ENCODE assay signal across 12 cellular contexts in genomic region chr3:177484926-177485325, GRCh38.
DNase-seq lines count a peak whose midpoint lies in the region; TF ChIP-seq lines count a peak whose summit lies in the region.
"Had no signal": no experiment of that assay in that cellular context is flagged by ENCODE, and none has a peak within 500 bp of the region (broad histone marks: within the 10 kb centered on the region; RNA-seq: fewer than 3 reads in every experiment).

No MANE protein-coding gene starts in this region.

- peaks cover 14% of the 10 kb centered on the region for H3K4me1 Mint-ChIP-seq in activated naive CD4-positive, alpha-beta T cell treated with anti-CD3 and anti-CD28 coated beads for 36 hours (ENCODE audit: low read depth)

- no peaks in the 10 kb centered on the region for H3K9me3 ChIP-seq in GM23248 (ENCODE audit: low read depth)
- no peaks in the 10 kb centered on the region for H3K9me3 ChIP-seq in vagina
- H3K9me3 ChIP-seq: A549 had no signal

- WGBS in GM23248 (ENCODE audit: low coverage in 1 of 2, low lambda C conversion rate in 2 of 2, missing lambda C conversion rate in 2 of 2), 2 experiments = 47 to 57% methylated on average over 2 of the region's 2 CpGs

- no peak for TF ChIP-seq CTCF in epithelial cell of esophagus (IDR thresholded peaks at IDR 0.05; ENCODE audit: insufficient read depth, low read depth, low read length, missing control alignments)
- no peak for TF ChIP-seq CTCF in fibroblast of villous mesenchyme (IDR thresholded peaks at IDR 0.05; ENCODE audit: insufficient read depth, low read depth, low read length)
- no peak for TF ChIP-seq CTCF in vagina (IDR thresholded peaks at IDR 0.05)

- no peaks in the 10 kb centered on the region for H3K9me3 Mint-ChIP-seq in activated naive CD4-positive, alpha-beta T cell treated with anti-CD3 and anti-CD28 coated beads for 36 hours

- peaks cover 44% of the 10 kb centered on the region for H3K4me1 ChIP-seq in GM23248 (ENCODE audit: insufficient read depth)
- peaks cover 22% of the 10 kb centered on the region for H3K4me1 ChIP-seq in vagina
- H3K4me1 ChIP-seq: A549, BLaER1 had no signal

- H3K4me3 Mint-ChIP-seq in activated naive CD4-positive, alpha-beta T cell treated with anti-CD3 and anti-CD28 coated beads for 36 hours = no peak overlapping the region

- H3K27me3 Mint-ChIP-seq in activated naive CD4-positive, alpha-beta T cell treated with anti-CD3 and anti-CD28 coated beads for 36 hours (ENCODE audit: low read depth) = no peaks in the 10 kb centered on the region

- H3K27me3 ChIP-seq in GM23248 (replicated peaks; ENCODE audit: insufficient read depth) = no peaks in the 10 kb centered on the region
- H3K27me3 ChIP-seq in vagina = no peaks in the 10 kb centered on the region
- H3K27me3 ChIP-seq: BLaER1 had no signal

- no peaks in the 10 kb centered on the region for H3K36me3 ChIP-seq in GM23248 (ENCODE audit: low read depth)
- no peaks in the 10 kb centered on the region for H3K36me3 ChIP-seq in vagina
- H3K36me3 ChIP-seq: BLaER1 had no signal

- H4K20me1 ChIP-seq in GM23248 (ENCODE audit: insufficient read depth) = no peaks in the 10 kb centered on the region
- H4K20me1 ChIP-seq: BLaER1 had no signal

- no peak overlapping the region for H2AFZ ChIP-seq in GM23248

- H3K4me3 ChIP-seq in GM23248 (no peak overlapping the region), epithelial cell of esophagus (ENCODE audit: low read length) (no peak overlapping the region), fibroblast of villous mesenchyme (ENCODE audit: low read depth, low read length) (no peak overlapping the region), vagina (no peak overlapping the region)
- H3K4me3 ChIP-seq: A549, BLaER1, GM12878 had no signal

- no peak overlapping the region for H3K27ac Mint-ChIP-seq in activated naive CD4-positive, alpha-beta T cell treated with anti-CD3 and anti-CD28 coated beads for 36 hours

- intact Hi-C loops in vagina (cut with DNase I) = no loop called here
- intact Hi-C loops in activated naive CD4-positive, alpha-beta T cell treated with anti-CD3 and anti-CD28 coated beads for 36 hours (cut with micrococcal nuclease) = no loop called here

- H3K4me2 ChIP-seq in GM23248 (ENCODE audit: unreplicated experiment) = no peak overlapping the region
- H3K4me2 ChIP-seq: A549, BLaER1 had no signal

- no peaks in the 10 kb centered on the region for H3K79me2 ChIP-seq in GM23248 (ENCODE audit: insufficient read depth)

- in situ Hi-C loops in GM23248 (cut with MboI) = no loop called here

- H3K27ac ChIP-seq in GM23248 (peak overlapping the region; percentile 42; the same call in 1 of the 2 replicates), vagina (no peak overlapping the region)
- H3K27ac ChIP-seq: A549, BLaER1, HL-60 had no signal

- DNase-seq in GM23248 (peak; percentile 75), epithelial cell of esophagus (ENCODE audit: low read depth) (peak; percentile 46), fibroblast of villous mesenchyme (ENCODE audit: low read depth) (peak; percentile 79), vagina (ENCODE audit: extremely low spot score in 2 of 2) (no peak), NCI-H526 treated with DMSO at 0.1 percent for 48 hours (lab: John Stamatoyannopoulos, UW) (no peak)
- no peak for DNase-seq in activated naive CD4-positive, alpha-beta T cell treated with anti-CD3 and anti-CD28 coated beads for 36 hours
- DNase-seq: AML-193, DMS53 had no signal

- H3K36me3 Mint-ChIP-seq in activated naive CD4-positive, alpha-beta T cell treated with anti-CD3 and anti-CD28 coated beads for 36 hours (ENCODE audit: low read depth) = no peaks in the 10 kb centered on the region

- peaks cover 13% of the 10 kb centered on the region for H3F3A ChIP-seq in GM23248 (ENCODE audit: insufficient read depth)

- TF ChIP-seq POLR2A in vagina (IDR thresholded peaks at IDR 0.05) = no peak

- H3K9me2 ChIP-seq in GM23248 (ENCODE audit: insufficient read depth) = no peaks in the 10 kb centered on the region

- H3K9ac ChIP-seq in GM23248 = no peak overlapping the region
- H3K9ac ChIP-seq: BLaER1 had no signal

- CTCF ChIA-PET in activated naive CD4-positive, alpha-beta T cell treated with anti-CD3 and anti-CD28 coated beads for 36 hours (lab: Charles Lee) = interaction anchor here (0.6 kb wide), 2 partner anchors 27 to 524 kb away, joined by 3 to 4 read pairs; no protein-coding TSS in a partner anchor

Comparison
In these comparisons a context has a peak if more than half of its experiments do, and no peak if none do; other contexts are left out.
1. DNase-seq: peak in GM23248 (single experiment), epithelial cell of esophagus (single experiment) and fibroblast of villous mesenchyme (single experiment); none in vagina (0 of 2), NCI-H526 treated with DMSO at 0.1 percent for 48 hours (single experiment) and activated naive CD4-positive, alpha-beta T cell treated with anti-CD3 and anti-CD28 coated beads for 36 hours (single experiment).